16 cellular contexts compared by ENCODE assay signal in the genomic region with DNA sequence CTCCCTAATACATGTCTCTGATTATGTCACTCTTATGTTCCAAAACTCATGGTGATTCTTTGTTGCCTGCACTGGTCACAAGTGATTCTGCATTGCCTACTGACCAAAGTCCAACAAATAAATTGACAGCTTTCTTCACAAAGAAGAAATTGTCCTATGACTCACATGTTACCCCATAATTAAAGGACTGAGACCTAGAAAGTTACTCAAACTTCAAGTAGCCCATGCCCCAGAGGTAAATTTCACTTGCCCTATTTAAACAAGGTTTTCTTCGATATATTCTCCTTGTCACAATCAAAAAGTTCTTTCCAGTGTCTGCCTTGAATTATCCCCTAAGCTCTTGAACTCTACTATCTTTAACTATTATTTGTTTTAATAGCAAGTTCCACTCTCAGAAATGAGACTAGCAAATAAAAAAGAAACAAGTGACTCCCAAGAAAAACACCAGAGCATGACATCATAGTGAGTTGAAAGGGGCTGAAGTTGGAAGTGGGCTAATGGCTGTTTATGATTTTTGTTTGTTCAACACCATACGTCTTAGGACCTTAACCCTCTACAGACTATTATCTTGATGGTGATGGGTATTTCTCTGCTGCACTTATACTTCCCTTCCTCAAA.
DNase-seq lines count a peak whose midpoint lies in the region; ATAC-seq and TF ChIP-seq lines count a peak whose summit lies in the region.
"Had no signal": no experiment of that assay in that cellular context is flagged by ENCODE, and none has a peak within 500 bp of the region (broad histone marks: within the 10 kb centered on the region; RNA-seq: fewer than 3 reads in every experiment).

No MANE protein-coding gene starts in this region.

- peaks cover 0 to 48% (median 19%) of the 10 kb centered on the region in 4 donors for H3K4me1 ChIP-seq in right lobe of liver
- peaks cover 36 to 92% of the 10 kb centered on the region in 2 donors for H3K4me1 ChIP-seq in thoracic aorta (ENCODE audit: control insufficient read depth in 1 of 2, low read depth in 2 of 2)

- ATAC-seq in right lobe of liver, result peak; percentile 5 to 46 (median 20)
- ATAC-seq in thoracic aorta (ENCODE audit: insufficient number of reproducible peaks, low FRiP score, low read depth), result peak; percentile 17
- ATAC-seq in GM18511 (IDR thresholded peaks at IDR 0.05; ENCODE audit: unreplicated experiment), result no peak
- ATAC-seq: activated naive CD8-positive, alpha-beta T cell treated with anti-CD3 and anti-CD28 coated beads, Interleukin-2, amount 50 U/mL, for 24 hours; GM12878; T-helper 17 cell had no signal

- H3K4me3 ChIP-seq in dorsolateral prefrontal cortex, result peak overlapping the region in 6 of 59 donors; percentile 4 to 23 (median 10)
- no peak overlapping the region for H3K4me3 ChIP-seq in right lobe of liver
- H3K4me3 ChIP-seq in thoracic aorta, result peak overlapping the region; percentile 4
- H3K4me3 ChIP-seq: GM12878, neural progenitor cell, stomach had no signal

- DNase-seq in M059J (ENCODE audit: low read depth), result peak; percentile 50
- no peak for DNase-seq in dorsolateral prefrontal cortex
- no peak for DNase-seq in right lobe of liver
- DNase-seq in thoracic aorta (ENCODE audit: low spot score), result no peak
- no peak for DNase-seq in posterior vena cava (ENCODE audit: low spot score)
- no peak for DNase-seq in activated T-cell treated with anti-CD3 and anti-CD28 coated beads, Interleukin-2, amount 50 U/mL, for 48 hours
- no peak for DNase-seq in anterior cingulate cortex (lab: John Stamatoyannopoulos, UW)
- DNase-seq: activated naive CD8-positive, alpha-beta T cell treated with anti-CD3 and anti-CD28 coated beads, Interleukin-2, amount 50 U/mL, for 24 hours; activated T-cell treated with anti-CD3 and anti-CD28 coated beads for 4 hours; NCI-H1930; RPMI8226; stomach; T-helper 17 cell had no signal

- H3K36me3 ChIP-seq in right lobe of liver (no peaks in the 10 kb centered on the region), thoracic aorta (no peaks in the 10 kb centered on the region)
- H3K36me3 ChIP-seq: neural progenitor cell, stomach had no signal

- WGBS in right lobe of liver (ENCODE audit: insufficient coverage, low coverage, low lambda C conversion rate, missing lambda C conversion rate), result 59% methylated on average over 2 of the region's 2 CpGs

- TF ChIP-seq POLR2A in right lobe of liver (IDR thresholded peaks at IDR 0.05), result no peak

- peak in 1 of 56 donors; percentile 5 for TF ChIP-seq CTCF in dorsolateral prefrontal cortex (IDR thresholded peaks at IDR 0.05 in 54 of 56, conservative IDR thresholded peaks at IDR 0.05 in 2 of 56; ENCODE audit: low read depth in 1 of 56, partially characterized antibody in 56 of 56)
- no peak for TF ChIP-seq CTCF in right lobe of liver (IDR thresholded peaks at IDR 0.05)
- no peak for TF ChIP-seq CTCF in thoracic aorta (IDR thresholded peaks at IDR 0.05)

- peak overlapping the region; percentile 67 to 99 (median 94) for H3K27ac ChIP-seq in dorsolateral prefrontal cortex
- peak overlapping the region in 1 of 3 donors; percentile 85 for H3K27ac ChIP-seq in right lobe of liver
- peak overlapping the region; percentile 72 to 82 for H3K27ac ChIP-seq in thoracic aorta
- H3K27ac ChIP-seq: neural progenitor cell had no signal

- no peaks in the 10 kb centered on the region for H3K9me3 ChIP-seq in right lobe of liver
- H3K9me3 ChIP-seq in thoracic aorta, result no peaks in the 10 kb centered on the region
- H3K9me3 ChIP-seq: stomach had no signal

- no peaks in the 10 kb centered on the region for H3K27me3 ChIP-seq in dorsolateral prefrontal cortex
- no peaks in the 10 kb centered on the region for H3K27me3 ChIP-seq in right lobe of liver
- no peaks in the 10 kb centered on the region for H3K27me3 ChIP-seq in thoracic aorta (replicated peaks; ENCODE audit: insufficient read depth)
- H3K27me3 ChIP-seq: neural progenitor cell, stomach had no signal

- intact Hi-C loops in dorsolateral prefrontal cortex (cut with DNase I) (loop anchor here in 1 of 2 donors (5.0 kb wide), 1 partner anchor 97 kb away; no protein-coding TSS in a partner anchor), right lobe of liver (cut with DNase I) (loop anchor here in 1 of 2 donors (10.0 kb wide), 1 partner anchor 556 kb away; no protein-coding TSS in a partner anchor), posterior vena cava (cut with DNase I) (loop anchor here in 1 of 2 donors (10.0 kb wide), 1 partner anchor 134 kb away; no protein-coding TSS in a partner anchor)
